In the genomic region with DNA sequence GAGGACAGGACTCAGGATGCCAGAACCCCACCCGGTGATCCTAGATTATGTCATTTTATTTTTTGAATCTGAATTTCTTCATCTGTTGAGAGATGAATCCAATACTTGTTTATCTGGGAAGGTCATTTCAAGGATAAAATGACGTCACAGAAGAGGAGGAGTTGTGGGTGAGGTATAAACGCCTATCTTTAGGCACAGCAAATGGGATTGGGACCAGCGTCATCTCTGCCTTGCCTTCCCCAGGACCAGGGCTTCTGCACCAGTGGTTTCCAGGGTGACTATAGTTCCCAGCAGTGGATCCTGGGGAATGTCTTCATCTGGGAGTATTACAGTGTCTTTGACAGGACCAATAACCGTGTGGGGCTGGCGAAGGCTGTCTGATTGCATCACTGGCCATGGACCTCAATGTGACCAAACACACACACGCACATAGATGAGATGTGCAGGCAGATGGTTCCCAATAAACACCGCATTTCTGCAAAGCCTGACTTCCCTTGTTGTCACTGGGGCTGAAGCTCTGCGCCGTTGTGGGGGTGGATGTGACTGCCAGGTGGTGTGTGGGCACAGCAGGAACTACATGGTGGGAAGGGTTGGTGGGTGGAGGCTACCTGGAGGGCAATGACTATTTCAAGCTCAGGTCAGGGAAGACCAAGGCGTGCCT, we compare ENCODE assay signal across 2 cellular contexts.
TF ChIP-seq lines count a peak whose summit lies in the region.

No MANE protein-coding gene starts in this region.

TF ChIP-seq in IMR-90, 13 proteins besides CTCF, POLR2A, EP300 and RAD21:
- TF ChIP-seq RCOR1 (IDR thresholded peaks at IDR 0.05; ENCODE audit: insufficient replicate concordance, low read length) (no peak), CEBPB (IDR thresholded peaks at IDR 0.05; ENCODE audit: low read depth, low read length) (peak; percentile 32; the same call in 1 of the 2 replicates)

TF ChIP-seq in K562, 482 proteins besides CTCF, POLR2A, EP300 and RAD21:
- TF ChIP-seq CREM (IDR thresholded peaks at IDR 0.05; ENCODE audit: low read depth) (peak; percentile 21; the same call in 1 of the 2 replicates), PCBP1 (IDR thresholded peaks at IDR 0.05; ENCODE audit: low read depth, low read length, poor library complexity, severe bottlenecking) (no peak), NFRKB (IDR thresholded peaks at IDR 0.05; ENCODE audit: low read depth) (no peak), ATF7 (IDR thresholded peaks at IDR 0.05) (peak; percentile 77; the same call in 1 of the 2 replicates), BCOR (IDR thresholded peaks at IDR 0.05) (no peak), ZNF316 (IDR thresholded peaks at IDR 0.05) (no peak), NCOR1 (IDR thresholded peaks at IDR 0.05) (no peak), IRF2 (CRISPR knock-in tag; IDR thresholded peaks at IDR 0.05) (no peak), ATF1 (CRISPR knock-in tag; IDR thresholded peaks at IDR 0.05) (no peak), ATF1 (tag; IDR thresholded peaks at IDR 0.05) (peak; percentile 83), TAL1 (IDR thresholded peaks at IDR 0.05) (no peak), RBM15 (IDR thresholded peaks at IDR 0.05; ENCODE audit: insufficient read depth, low read length) (no peak), PHF20 (IDR thresholded peaks at IDR 0.05; ENCODE audit: partially characterized antibody) (no peak), HDAC1 (IDR thresholded peaks at IDR 0.05) (no peak), ESRRA (IDR thresholded peaks at IDR 0.05; ENCODE audit: borderline replicate concordance, low read depth) (peak; percentile 74), HNRNPL (IDR thresholded peaks at IDR 0.05; ENCODE audit: low read depth, low read length) (no peak), RAD51 (IDR thresholded peaks at IDR 0.05; ENCODE audit: borderline replicate concordance, low read depth) (no peak), ZNF699 (CRISPR knock-in tag; IDR thresholded peaks at IDR 0.05; ENCODE audit: insufficient replicate concordance) (no peak), ZNF707 (CRISPR knock-in tag; conservative IDR thresholded peaks at IDR 0.05) (no peak), HDGF (IDR thresholded peaks at IDR 0.05) (no peak), PRMT5 (CRISPR knock-in tag; IDR thresholded peaks at IDR 0.05) (no peak), POLR2AphosphoS5 (IDR thresholded peaks at IDR 0.05; ENCODE audit: control insufficient read depth, insufficient read depth, low read depth, low read length) (no peak), CEBPG (CRISPR knock-in tag; IDR thresholded peaks at IDR 0.05) (0 out of 2 replicates have a peak, but pooled peaks have one; percentile 8), CEBPG (tag; conservative IDR thresholded peaks at IDR 0.05 in 1 of 2, IDR thresholded peaks at IDR 0.05 in 1 of 2) (peak in 1 of 2 experiments; percentile 56; a peak in 2 of 4 replicates), MYNN (IDR thresholded peaks at IDR 0.05) (no peak), MYNN (CRISPR knock-in tag; IDR thresholded peaks at IDR 0.05) (no peak), ZFX (CRISPR knock-in tag; IDR thresholded peaks at IDR 0.05) (no peak), CEBPB (tag; IDR thresholded peaks at IDR 0.05) (peak; percentile 53), CHD4 (IDR thresholded peaks at IDR 0.05; ENCODE audit: insufficient read depth, insufficient replicate concordance, low read depth, low read length, poor library complexity, severe bottlenecking) (no peak), FOXP1 (CRISPR knock-in tag; IDR thresholded peaks at IDR 0.05) (no peak), ZNF77 (CRISPR knock-in tag; IDR thresholded peaks at IDR 0.05) (no peak)
- TF ChIP-seq, protein P1, sequence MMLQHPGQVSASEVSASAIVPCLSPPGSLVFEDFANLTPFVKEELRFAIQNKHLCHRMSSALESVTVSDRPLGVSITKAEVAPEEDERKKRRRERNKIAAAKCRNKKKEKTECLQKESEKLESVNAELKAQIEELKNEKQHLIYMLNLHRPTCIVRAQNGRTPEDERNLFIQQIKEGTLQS (IDR thresholded peaks at IDR 0.05): peak; percentile 66
- TF ChIP-seq, protein P1 (CRISPR knock-in tag; conservative IDR thresholded peaks at IDR 0.05): no peak
- TF ChIP-seq, protein P2, sequence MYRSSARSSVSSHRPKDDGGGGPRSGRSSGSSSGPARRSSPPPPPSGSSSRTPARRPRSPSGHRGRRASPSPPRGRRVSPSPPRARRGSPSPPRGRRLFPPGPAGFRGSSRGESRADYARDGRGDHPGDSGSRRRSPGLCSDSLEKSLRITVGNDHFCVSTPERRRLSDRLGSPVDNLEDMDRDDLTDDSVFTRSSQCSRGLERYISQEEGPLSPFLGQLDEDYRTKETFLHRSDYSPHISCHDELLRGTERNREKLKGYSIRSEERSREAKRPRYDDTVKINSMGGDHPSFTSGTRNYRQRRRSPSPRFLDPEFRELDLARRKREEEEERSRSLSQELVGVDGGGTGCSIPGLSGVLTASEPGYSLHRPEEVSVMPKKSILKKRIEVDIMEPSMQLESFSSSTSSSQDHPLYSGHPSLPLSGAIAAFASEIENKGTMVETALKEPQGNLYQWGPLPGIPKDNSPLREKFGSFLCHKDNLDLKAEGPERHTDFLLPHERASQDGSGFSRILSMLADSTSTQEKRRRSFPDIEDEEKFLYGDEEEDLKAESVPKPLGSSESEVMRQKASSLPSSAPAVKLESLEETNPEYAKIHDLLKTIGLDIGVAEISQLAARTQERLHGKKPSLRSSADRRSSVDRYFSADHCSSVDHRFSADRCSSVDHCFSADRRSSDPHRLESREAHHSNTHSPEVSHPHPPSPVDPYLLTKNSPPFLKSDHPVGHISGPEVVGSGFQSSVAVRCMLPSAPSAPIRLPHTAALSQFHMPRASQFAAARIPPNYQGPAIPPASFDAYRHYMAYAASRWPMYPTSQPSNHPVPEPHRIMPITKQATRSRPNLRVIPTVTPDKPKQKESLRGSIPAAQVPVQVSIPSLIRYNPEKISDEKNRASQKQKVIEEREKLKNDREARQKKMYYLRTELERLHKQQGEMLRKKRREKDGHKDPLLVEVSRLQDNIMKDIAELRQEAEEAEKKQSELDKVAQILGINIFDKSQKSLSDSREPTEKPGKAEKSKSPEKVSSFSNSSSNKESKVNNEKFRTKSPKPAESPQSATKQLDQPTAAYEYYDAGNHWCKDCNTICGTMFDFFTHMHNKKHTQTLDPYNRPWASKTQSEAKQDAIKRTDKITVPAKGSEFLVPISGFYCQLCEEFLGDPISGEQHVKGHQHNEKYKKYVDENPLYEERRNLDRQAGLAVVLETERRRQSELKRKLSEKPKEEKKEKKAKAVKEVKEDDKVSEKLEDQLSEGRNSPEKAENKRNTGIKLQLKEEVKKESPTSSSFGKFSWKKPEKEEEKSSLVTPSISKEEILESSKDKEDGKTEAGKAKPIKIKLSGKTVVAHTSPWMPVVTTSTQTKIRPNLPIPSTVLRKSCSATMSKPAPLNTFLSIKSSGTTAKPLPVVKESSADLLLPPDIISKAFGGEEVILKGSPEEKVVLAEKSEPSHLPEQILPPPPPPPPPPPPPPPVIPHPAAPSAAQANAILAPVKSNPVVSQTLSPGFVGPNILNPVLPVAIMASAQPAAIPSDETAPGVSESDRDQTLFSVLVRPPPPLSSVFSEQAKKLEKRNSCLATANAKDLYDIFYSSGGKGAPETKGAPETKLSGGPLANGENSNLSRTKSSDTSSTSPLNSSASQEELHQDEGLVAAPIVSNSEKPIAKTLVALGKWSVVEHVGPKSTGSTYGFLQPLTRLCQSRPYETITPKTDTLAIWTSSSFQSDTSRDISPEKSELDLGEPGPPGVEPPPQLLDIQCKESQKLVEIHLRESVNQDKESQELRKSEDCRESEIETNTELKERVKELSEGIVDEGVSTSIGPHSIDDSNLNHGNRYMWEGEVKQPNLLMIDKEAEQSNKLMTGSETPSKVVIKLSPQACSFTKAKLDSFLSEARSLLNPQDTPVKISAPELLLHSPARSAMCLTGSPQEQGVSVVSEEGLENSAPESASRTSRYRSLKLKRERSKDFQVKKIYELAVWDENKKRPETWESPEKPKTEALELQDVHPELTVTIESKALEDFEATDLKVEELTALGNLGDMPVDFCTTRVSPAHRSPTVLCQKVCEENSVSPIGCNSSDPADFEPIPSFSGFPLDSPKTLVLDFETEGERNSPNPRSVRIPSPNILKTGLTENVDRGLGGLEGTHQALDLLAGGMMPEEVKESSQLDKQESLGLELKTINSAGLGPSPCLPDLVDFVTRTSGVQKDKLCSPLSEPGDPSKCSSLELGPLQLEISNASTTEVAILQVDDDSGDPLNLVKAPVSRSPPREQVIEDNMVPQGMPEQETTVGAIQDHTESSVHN (IDR thresholded peaks at IDR 0.05; ENCODE audit: borderline replicate concordance in 1 of 2, low read depth in 1 of 2): no peak
- TF ChIP-seq, protein P3, sequence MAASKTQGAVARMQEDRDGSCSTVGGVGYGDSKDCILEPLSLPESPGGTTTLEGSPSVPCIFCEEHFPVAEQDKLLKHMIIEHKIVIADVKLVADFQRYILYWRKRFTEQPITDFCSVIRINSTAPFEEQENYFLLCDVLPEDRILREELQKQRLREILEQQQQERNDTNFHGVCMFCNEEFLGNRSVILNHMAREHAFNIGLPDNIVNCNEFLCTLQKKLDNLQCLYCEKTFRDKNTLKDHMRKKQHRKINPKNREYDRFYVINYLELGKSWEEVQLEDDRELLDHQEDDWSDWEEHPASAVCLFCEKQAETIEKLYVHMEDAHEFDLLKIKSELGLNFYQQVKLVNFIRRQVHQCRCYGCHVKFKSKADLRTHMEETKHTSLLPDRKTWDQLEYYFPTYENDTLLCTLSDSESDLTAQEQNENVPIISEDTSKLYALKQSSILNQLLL (CRISPR knock-in tag; IDR thresholded peaks at IDR 0.05; ENCODE audit: borderline replicate concordance): no peak
- TF ChIP-seq, protein P4, sequence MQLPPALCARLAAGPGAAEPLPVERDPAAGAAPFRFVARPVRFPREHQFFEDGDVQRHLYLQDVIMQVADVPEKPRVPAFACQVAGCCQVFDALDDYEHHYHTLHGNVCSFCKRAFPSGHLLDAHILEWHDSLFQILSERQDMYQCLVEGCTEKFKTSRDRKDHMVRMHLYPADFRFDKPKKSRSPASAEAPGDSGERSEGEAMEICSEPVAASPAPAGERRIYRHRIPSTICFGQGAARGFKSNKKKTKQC (CRISPR knock-in tag; IDR thresholded peaks at IDR 0.05): no peak
- TF ChIP-seq, protein P5, sequence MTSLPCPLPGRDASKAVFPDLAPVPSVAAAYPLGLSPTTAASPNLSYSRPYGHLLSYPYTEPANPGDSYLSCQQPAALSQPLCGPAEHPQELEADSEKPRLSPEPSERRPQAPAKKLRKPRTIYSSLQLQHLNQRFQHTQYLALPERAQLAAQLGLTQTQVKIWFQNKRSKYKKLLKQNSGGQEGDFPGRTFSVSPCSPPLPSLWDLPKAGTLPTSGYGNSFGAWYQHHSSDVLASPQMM (CRISPR knock-in tag; IDR thresholded peaks at IDR 0.05): no peak
